ENCODE assay signal across 8 cellular contexts in the genomic region with DNA sequence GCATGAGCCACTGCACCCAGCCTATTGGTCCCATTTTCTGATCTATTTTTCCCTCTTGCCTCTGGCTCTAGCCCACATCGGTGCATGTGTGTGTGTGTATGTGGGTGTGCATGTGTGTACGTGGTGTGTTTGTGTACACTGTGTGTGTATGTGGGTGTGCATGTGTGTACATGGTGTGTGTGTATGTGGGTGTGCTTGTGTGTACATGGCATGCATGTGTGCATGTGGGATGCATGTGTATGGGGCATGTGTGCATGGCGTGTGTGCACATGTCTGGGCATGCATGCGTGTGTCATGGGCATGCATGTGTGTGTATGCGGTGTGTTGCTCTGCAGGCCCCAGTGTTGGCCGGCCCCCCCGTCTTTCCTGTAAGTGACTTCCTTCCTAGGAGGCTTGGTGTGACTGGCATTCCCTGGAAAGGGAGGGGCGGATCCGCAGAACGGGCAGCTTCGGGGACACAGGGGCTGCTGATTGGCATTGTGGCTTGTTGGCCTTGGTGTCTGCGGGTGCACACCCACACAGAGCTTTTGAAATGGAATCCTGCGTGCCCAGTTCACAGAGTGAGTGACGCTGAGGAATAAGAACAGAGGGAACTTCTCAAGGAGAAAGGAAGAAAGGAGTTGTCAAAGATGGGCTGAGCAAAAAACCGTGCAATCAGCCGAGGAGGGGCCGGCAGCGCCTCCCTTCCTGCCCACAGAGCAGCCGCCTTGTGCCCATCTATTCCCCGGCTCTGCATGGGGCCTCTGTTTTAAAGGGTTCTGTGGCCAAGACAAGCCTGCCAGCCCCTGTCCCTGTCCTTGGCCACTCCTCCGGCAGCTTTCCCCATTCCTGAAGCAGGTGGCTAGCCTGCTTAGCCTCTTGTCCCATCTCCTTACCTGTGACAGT. TPM values are rescaled to one million over a fixed set of nuclear protein-coding genes. Genes with fewer than 3 reads are reported as not detected.
DNase-seq lines count a peak whose midpoint lies in the region; ATAC-seq lines count a peak whose summit lies in the region.

No MANE protein-coding gene starts in this region.

- peak; percentile 76 for DNase-seq in A172 (ENCODE audit: low spot score)
- DNase-seq in Karpas-422 = no peak
- no peak for DNase-seq in central memory CD8-positive, alpha-beta T cell (ENCODE audit: low spot score in 2 of 2)
- DNase-seq in naive thymus-derived CD8-positive, alpha-beta T cell = no peak
- DNase-seq in foreskin melanocyte = no peak
- no peak for DNase-seq in HK-2 (ENCODE audit: unreplicated experiment)
- no peak for DNase-seq in stimulated activated CD4-positive, alpha-beta T cell treated with anti-CD3 and anti-CD28 coated beads, Interleukin-4, amount 100 ng/mL, for 24 hours

- H3K4me1 ChIP-seq in Karpas-422 (ENCODE audit: low read length) = peaks cover 61% of the 10 kb centered on the region

- no peak overlapping the region for H2AFZ ChIP-seq in Karpas-422 (ENCODE audit: low read length)

- H3K36me3 Mint-ChIP-seq in central memory CD8-positive, alpha-beta T cell (ENCODE audit: insufficient read depth) = peaks cover 23% of the 10 kb centered on the region
- peaks cover 0 to 5% (median 0%) of the 10 kb centered on the region in 3 donors for H3K36me3 Mint-ChIP-seq in naive thymus-derived CD8-positive, alpha-beta T cell

- peak overlapping the region; percentile 90 for H3K27ac Mint-ChIP-seq in central memory CD8-positive, alpha-beta T cell (ENCODE audit: low read depth)
- peak overlapping the region in 9 of 10 donors; percentile 56 to 92 (median 69) for H3K27ac Mint-ChIP-seq in naive thymus-derived CD8-positive, alpha-beta T cell

- POLR2A ChIA-PET in naive thymus-derived CD8-positive, alpha-beta T cell (lab: Charles Lee) = interaction anchor here (3.1 kb wide), 1 partner anchor 7 kb away, joined by 15 read pairs; no protein-coding TSS in a partner anchor

- H3K27me3 Mint-ChIP-seq in central memory CD8-positive, alpha-beta T cell = no peaks in the 10 kb centered on the region
- no peaks in the 10 kb centered on the region for H3K27me3 Mint-ChIP-seq in naive thymus-derived CD8-positive, alpha-beta T cell

- H3K27me3 ChIP-seq in Karpas-422 (ENCODE audit: low read length) = no peaks in the 10 kb centered on the region

- H3K27ac ChIP-seq in Karpas-422 (ENCODE audit: low read length) = peak overlapping the region; percentile 73; the same call in 1 of the 2 replicates

- H3K9me3 ChIP-seq in Karpas-422 (ENCODE audit: low read length) = no peaks in the 10 kb centered on the region

- peak overlapping the region; percentile 90; the same call in 1 of the 2 replicates for H3K4me3 ChIP-seq in Karpas-422 (ENCODE audit: low read length)

- H3K36me3 ChIP-seq in Karpas-422 (ENCODE audit: insufficient read depth, low read length) = peaks cover 8% of the 10 kb centered on the region; the same call in 1 of the 2 replicates

- H3K4me3 Mint-ChIP-seq in central memory CD8-positive, alpha-beta T cell = peak overlapping the region; percentile 82
- peak overlapping the region; percentile 36 to 91 (median 82) for H3K4me3 Mint-ChIP-seq in naive thymus-derived CD8-positive, alpha-beta T cell

- peak overlapping the region; percentile 93 for H3K9ac ChIP-seq in Karpas-422 (ENCODE audit: low read length)

- peaks cover 56% of the 10 kb centered on the region for H3K4me1 Mint-ChIP-seq in central memory CD8-positive, alpha-beta T cell
- H3K4me1 Mint-ChIP-seq in naive thymus-derived CD8-positive, alpha-beta T cell = peaks cover 37 to 60% (median 58%) of the 10 kb centered on the region in 4 donors

- H3K9me2 ChIP-seq in Karpas-422 (replicated peaks; ENCODE audit: insufficient read depth, low read length) = no peaks in the 10 kb centered on the region

- H3K79me2 ChIP-seq in Karpas-422 (ENCODE audit: low read length) = peaks cover 78% of the 10 kb centered on the region

- no peak for ATAC-seq in central memory CD8-positive, alpha-beta T cell (replicated peaks; ENCODE audit: extremely low read depth, poor library complexity, severe bottlenecking)
- no peak for ATAC-seq in naive thymus-derived CD8-positive, alpha-beta T cell
- no peak for ATAC-seq in HG03442 (IDR thresholded peaks at IDR 0.05; ENCODE audit: unreplicated experiment)

- peaks cover 5% of the 10 kb centered on the region; the same call in 1 of the 2 replicates for H4K20me1 ChIP-seq in Karpas-422 (ENCODE audit: insufficient read depth, low read depth, low read length)

- peak overlapping the region; percentile 94 for H3K4me2 ChIP-seq in Karpas-422 (ENCODE audit: low read depth, low read length, poor library complexity, severe bottlenecking)

- H3K9me3 Mint-ChIP-seq in central memory CD8-positive, alpha-beta T cell = no peaks in the 10 kb centered on the region
- H3K9me3 Mint-ChIP-seq in naive thymus-derived CD8-positive, alpha-beta T cell = no peaks in the 10 kb centered on the region

RNA-seq across cellular contexts. Expression of gene PDXK, which starts 8.0 kb away (rescaled TPM):
- total RNA-seq in A172 (2014; rRNA removed; shearing (Covaris generic)) = 313 and 330 TPM in 2 replicates
- 44.7 and 86.5 TPM in 2 replicates for total RNA-seq in Karpas-422 (2014; rRNA removed; shearing (Covaris generic); ENCODE audit: low replicate concordance)
- 10 to 100 TPM; 56.3 to 60.6 TPM for total RNA-seq in naive thymus-derived CD8-positive, alpha-beta T cell
- polyA plus RNA-seq in naive thymus-derived CD8-positive, alpha-beta T cell = 10 to 100 TPM; 27.1 to 36.0 (median 29.6) TPM

RNA-seq across cellular contexts. Expression of gene CSTB, which starts 49.2 kb away (rescaled TPM):
- 106 and 145 TPM in 2 replicates for total RNA-seq in A172 (2014; rRNA removed; shearing (Covaris generic))
- total RNA-seq in Karpas-422 (2014; rRNA removed; shearing (Covaris generic); ENCODE audit: low replicate concordance) = 17.6 and 28.0 TPM in 2 replicates
- total RNA-seq in naive thymus-derived CD8-positive, alpha-beta T cell = 10 to 100 TPM; 30.7 to 33.1 TPM
- 10 to 100 TPM; 54.9 to 67.4 (median 62.7) TPM for polyA plus RNA-seq in naive thymus-derived CD8-positive, alpha-beta T cell
